In the genomic region with DNA sequence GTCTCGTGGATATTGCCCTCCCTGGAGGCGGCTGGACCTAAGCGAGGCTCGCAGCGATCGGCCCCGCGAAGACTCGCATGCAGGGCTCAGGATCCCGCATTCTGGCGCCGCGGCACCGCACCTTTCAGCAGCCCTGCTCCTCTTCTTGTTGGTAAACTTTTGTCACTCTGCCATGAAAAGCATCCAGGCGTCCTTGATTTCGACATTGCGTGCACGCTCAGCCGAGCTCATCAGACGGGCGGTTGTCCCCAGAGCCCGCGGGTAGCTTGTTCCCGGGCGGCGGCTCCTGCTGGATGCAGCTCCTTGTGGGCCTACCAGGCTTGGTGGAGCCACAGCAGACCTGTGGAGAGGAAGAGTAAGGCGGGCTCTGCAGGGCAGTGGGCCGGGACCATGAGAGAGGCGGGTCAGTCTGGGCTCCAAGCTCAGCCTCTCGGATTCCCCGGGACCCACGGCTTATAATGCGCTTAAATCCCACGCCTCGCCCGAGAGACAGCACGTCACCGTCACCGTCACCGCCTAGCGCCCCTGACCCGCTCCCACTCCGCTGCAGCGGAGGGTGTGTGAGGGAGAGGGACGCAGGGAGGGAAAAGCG, we compare ENCODE assay signal across 8 cellular contexts. TPM values are rescaled to one million over a fixed set of nuclear protein-coding genes. Genes with fewer than 3 reads are reported as not detected.
DNase-seq lines count a peak whose midpoint lies in the region; ATAC-seq, FAIRE-seq and TF ChIP-seq lines count a peak whose summit lies in the region.

No MANE protein-coding gene starts in this region.

- no peak for FAIRE-seq in endothelial cell of umbilical vein (lab: Jason Lieb, UNC)

- no peak for TF ChIP-seq CTCF in endothelial cell of umbilical vein (IDR thresholded peaks at IDR 0.05; ENCODE audit: extremely low read depth in 1 of 2, insufficient read depth in 1 of 2, low read depth in 1 of 2, low read length in 2 of 2)
- TF ChIP-seq CTCF in neutrophil (IDR thresholded peaks at IDR 0.05), result no peak

- H3K4me1 ChIP-seq in endothelial cell of umbilical vein (ENCODE audit: control insufficient read depth, extremely low read depth, insufficient read depth, low read length), result peaks cover 21% of the 10 kb centered on the region
- H3K4me1 ChIP-seq in neutrophil (ENCODE audit: control insufficient read depth in 1 of 2, insufficient read depth in 1 of 2, low read depth in 1 of 2, low read length in 1 of 2), result peaks cover 28 to 47% of the 10 kb centered on the region in 2 experiments

- dilution Hi-C loops in endothelial cell of umbilical vein (cut with MboI; ENCODE audit: extremely low pct_ligation_motif_present, low sequenced_read_pairs), result no loop called here

- peaks cover 22 to 50% of the 10 kb centered on the region in 2 experiments for H3K27me3 ChIP-seq in endothelial cell of umbilical vein (ENCODE audit: control insufficient read depth in 2 of 2, insufficient read depth in 2 of 2, low read length in 2 of 2)
- H3K27me3 ChIP-seq in neutrophil, result peaks cover 23% of the 10 kb centered on the region

- H3K9me3 ChIP-seq in endothelial cell of umbilical vein (replicated peaks; ENCODE audit: control insufficient read depth, insufficient read depth, low read length) (no peaks in the 10 kb centered on the region), neutrophil (no peaks in the 10 kb centered on the region)

- H2AFZ ChIP-seq in endothelial cell of umbilical vein (ENCODE audit: low read depth, low read length), result peak overlapping the region; percentile 73

- TF ChIP-seq POLR2A in endothelial cell of umbilical vein (IDR thresholded peaks at IDR 0.05; ENCODE audit: low read depth, low read length), result no peak

- BruUV-seq in endothelial cell of umbilical vein (replicated peaks; lab: Mats Ljungman, UMichigan), result no TSS peak

- CTCF ChIA-PET in endothelial cell of umbilical vein (lab: Charles Lee), result interaction anchor here (0.6 to 1.3 kb wide), 4 partner anchors 21 to 457 kb away, joined by 3 to 5 read pairs (median 4); no protein-coding TSS in a partner anchor
- CTCF ChIA-PET in HEK293T (lab: Yijun Ruan, JAX), result no interaction called here

- H4K20me1 ChIP-seq in endothelial cell of umbilical vein (replicated peaks; ENCODE audit: control insufficient read depth, extremely low read depth, insufficient read depth, low read length), result no peaks in the 10 kb centered on the region

- POLR2A ChIA-PET in endothelial cell of umbilical vein (lab: Charles Lee), result no interaction called here
- POLR2A ChIA-PET in HEK293T (lab: Yijun Ruan, JAX), result no interaction called here

- no peaks in the 10 kb centered on the region for H3K9me1 ChIP-seq in endothelial cell of umbilical vein (replicated peaks; ENCODE audit: control insufficient read depth, extremely low read depth, insufficient read depth, low read length)

- ATAC-seq in GM18909 (IDR thresholded peaks at IDR 0.05; ENCODE audit: poor library complexity, unreplicated experiment), result no peak

- intact Hi-C loops in endothelial cell of umbilical vein (cut with micrococcal nuclease), result loop anchor here (5.0 kb wide), 1 partner anchor 50 kb away; no protein-coding TSS in a partner anchor

- peak overlapping the region in 1 of 3 experiments; percentile 11 for H3K4me3 ChIP-seq in endothelial cell of umbilical vein (replicated peaks in 1 of 3; ENCODE audit: insufficient read depth in 1 of 3, low read depth in 1 of 3, low read length in 3 of 3)
- H3K4me3 ChIP-seq in neutrophil (ENCODE audit: low read depth in 1 of 2, low read length in 1 of 2), result peak overlapping the region; percentile 58 to 77

- peak overlapping the region; percentile 55 for H3K4me2 ChIP-seq in endothelial cell of umbilical vein (ENCODE audit: insufficient read depth, low read length)

- no peak overlapping the region for H3K9ac ChIP-seq in endothelial cell of umbilical vein (replicated peaks; ENCODE audit: extremely low read depth, insufficient read depth, low read length)

- no peaks in the 10 kb centered on the region for H3K79me2 ChIP-seq in endothelial cell of umbilical vein (ENCODE audit: control insufficient read depth, insufficient read depth, low read length)

- DNase-seq in activated T-cell treated with anti-CD3 and anti-CD28 coated beads for 24 hours (ENCODE audit: low read depth) (peak; percentile 5), activated T-cell treated with anti-CD3 and anti-CD28 coated beads for 4 hours (no peak), SW480 (ENCODE audit: low spot score) (peak; percentile 51), endothelial cell of umbilical vein (ENCODE audit: low read depth, low spot score) (no peak), HEK293T (ENCODE audit: extremely low spot score) (no peak), HUDEP-2 (lab: John Stamatoyannopoulos, UW; ENCODE audit: unreplicated experiment in 76 of 76) (no peak)

- H3K27ac ChIP-seq in endothelial cell of umbilical vein (ENCODE audit: insufficient read depth, low read depth, low read length) (no peak overlapping the region), neutrophil (no peak overlapping the region)

- H3K36me3 ChIP-seq in endothelial cell of umbilical vein (ENCODE audit: control insufficient read depth in 2 of 2, extremely low read depth in 1 of 2, insufficient read depth in 2 of 2, low read length in 2 of 2) (no peaks in the 10 kb centered on the region), neutrophil (no peaks in the 10 kb centered on the region)

TF ChIP-seq in endothelial cell of umbilical vein, 7 proteins besides CTCF, POLR2A, EP300 and RAD21:
- TF ChIP-seq GATA2 (IDR thresholded peaks at IDR 0.05; ENCODE audit: insufficient read depth, insufficient read length, low read depth, low read length), result no peak
- peak; percentile 98 for TF ChIP-seq EZH2 (IDR thresholded peaks at IDR 0.05; ENCODE audit: borderline replicate concordance, low read depth, low read length, severe bottlenecking)
- no peak for TF ChIP-seq POLR2AphosphoS5 (IDR thresholded peaks at IDR 0.05; ENCODE audit: insufficient read depth, low read depth, low read length)
- no peak for TF ChIP-seq FOS (IDR thresholded peaks at IDR 0.05; ENCODE audit: borderline replicate concordance, insufficient read depth, low read length)
- TF ChIP-seq, protein P1, sequence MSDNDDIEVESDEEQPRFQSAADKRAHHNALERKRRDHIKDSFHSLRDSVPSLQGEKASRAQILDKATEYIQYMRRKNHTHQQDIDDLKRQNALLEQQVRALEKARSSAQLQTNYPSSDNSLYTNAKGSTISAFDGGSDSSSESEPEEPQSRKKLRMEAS (IDR thresholded peaks at IDR 0.05; ENCODE audit: insufficient read depth, insufficient read length), result no peak
- no peak for TF ChIP-seq JUN (IDR thresholded peaks at IDR 0.05; ENCODE audit: borderline replicate concordance, insufficient read depth, insufficient read length, low read depth)
- TF ChIP-seq MYC (IDR thresholded peaks at IDR 0.05; ENCODE audit: low read depth, low read length), result no peak

TF ChIP-seq in HEK293T, 16 proteins besides CTCF, POLR2A, EP300 and RAD21:
- no peak for TF ChIP-seq BHLHE40 (IDR thresholded peaks at IDR 0.05; ENCODE audit: borderline replicate concordance)
- no peak for TF ChIP-seq ARNT (IDR thresholded peaks at IDR 0.05)
- no peak for TF ChIP-seq SP1 (IDR thresholded peaks at IDR 0.05)
- no peak for TF ChIP-seq CTBP1 (IDR thresholded peaks at IDR 0.05; ENCODE audit: borderline replicate concordance)
- no peak for TF ChIP-seq TARDBP (IDR thresholded peaks at IDR 0.05)
- no peak for TF ChIP-seq L3MBTL2 (conservative IDR thresholded peaks at IDR 0.05)
- TF ChIP-seq FOXK2 (IDR thresholded peaks at IDR 0.05), result no peak
- no peak for TF ChIP-seq HDGF (IDR thresholded peaks at IDR 0.05; ENCODE audit: borderline replicate concordance)
- no peak for TF ChIP-seq ELF4 (IDR thresholded peaks at IDR 0.05)
- TF ChIP-seq, protein P2, sequence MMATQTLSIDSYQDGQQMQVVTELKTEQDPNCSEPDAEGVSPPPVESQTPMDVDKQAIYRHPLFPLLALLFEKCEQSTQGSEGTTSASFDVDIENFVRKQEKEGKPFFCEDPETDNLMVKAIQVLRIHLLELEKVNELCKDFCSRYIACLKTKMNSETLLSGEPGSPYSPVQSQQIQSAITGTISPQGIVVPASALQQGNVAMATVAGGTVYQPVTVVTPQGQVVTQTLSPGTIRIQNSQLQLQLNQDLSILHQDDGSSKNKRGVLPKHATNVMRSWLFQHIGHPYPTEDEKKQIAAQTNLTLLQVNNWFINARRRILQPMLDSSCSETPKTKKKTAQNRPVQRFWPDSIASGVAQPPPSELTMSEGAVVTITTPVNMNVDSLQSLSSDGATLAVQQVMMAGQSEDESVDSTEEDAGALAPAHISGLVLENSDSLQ (IDR thresholded peaks at IDR 0.05), result no peak
- TF ChIP-seq FOXM1 (IDR thresholded peaks at IDR 0.05; ENCODE audit: borderline replicate concordance), result no peak
- TF ChIP-seq SUZ12 (IDR thresholded peaks at IDR 0.05), result no peak
- no peak for TF ChIP-seq ZNF384 (IDR thresholded peaks at IDR 0.05)
- TF ChIP-seq FOXA1 (IDR thresholded peaks at IDR 0.05), result no peak

RNA-seq across cellular contexts. Expression of a gene that starts 1.8 kb away (rescaled TPM):
- 0.21 TPM in 1 of 2 replicates, not detected in the other for total RNA-seq in endothelial cell of umbilical vein
- polyA plus RNA-seq in endothelial cell of umbilical vein, result 0.11 and 3.2 TPM in 2 replicates
- 0.11 and 0.12 TPM in 2 replicates for polyA plus RNA-seq in endothelial cell of umbilical vein (2011; cell fraction: cytosol; rRNA removed)
- 0.60 and 4.1 TPM in 2 replicates for polyA plus RNA-seq in endothelial cell of umbilical vein (2011; cell fraction: nucleus; rRNA removed)
- 0.15 TPM in 1 of 2 replicates, not detected in the other for polyA plus RNA-seq in endothelial cell of umbilical vein (2012)
- polyA minus RNA-seq in endothelial cell of umbilical vein, result 0.36 TPM in 1 of 2 replicates, not detected in the other
- polyA minus RNA-seq in endothelial cell of umbilical vein (2011; cell fraction: cytosol; rRNA and poly(A)+ RNA removed), result 1.2 TPM
- polyA minus RNA-seq in endothelial cell of umbilical vein (2011; cell fraction: nucleus; rRNA and poly(A)+ RNA removed), result 1.1 and 2.7 TPM in 2 replicates

Comparison
In these comparisons a context has a peak if more than half of its experiments do, and no peak if none do; other contexts are left out.
1. DNase-seq: peak in activated T-cell treated with anti-CD3 and anti-CD28 coated beads for 24 hours (single experiment) and SW480 (single experiment); none in activated T-cell treated with anti-CD3 and anti-CD28 coated beads for 4 hours (single experiment), endothelial cell of umbilical vein (single experiment), HEK293T (single experiment) and HUDEP-2 (0 of 76).